17 cellular contexts compared by ENCODE assay signal in the genomic region with DNA sequence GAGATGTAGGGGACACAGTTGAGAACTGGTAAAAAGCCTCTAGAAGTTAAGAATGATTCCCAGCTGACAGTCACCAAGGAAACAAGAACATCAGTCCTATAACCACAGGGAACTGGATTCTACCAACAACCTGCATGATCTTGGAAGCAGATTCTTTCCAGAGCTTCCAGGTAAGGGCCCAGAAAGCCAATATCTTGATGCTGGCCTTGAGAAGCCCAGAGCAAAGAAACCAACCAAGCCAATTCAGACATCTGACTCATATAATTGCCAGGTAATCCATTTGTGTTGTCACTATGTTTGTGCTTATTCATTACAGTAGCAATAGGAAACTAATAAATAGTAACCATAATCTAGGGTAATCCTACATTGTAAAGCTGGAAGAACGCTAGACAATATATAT.
DNase-seq lines count a peak whose midpoint lies in the region; ATAC-seq, FAIRE-seq and TF ChIP-seq lines count a peak whose summit lies in the region.
"Had no signal": no experiment of that assay in that cellular context is flagged by ENCODE, and none has a peak within 500 bp of the region (broad histone marks: within the 10 kb centered on the region; RNA-seq: fewer than 3 reads in every experiment).

No MANE protein-coding gene starts in this region.

- POLR2A ChIA-PET in WTC11 (lab: Charles Lee) (no interaction called here), HepG2 (lab: Yijun Ruan, JAX) (no interaction called here)

- ATAC-seq in natural killer cell (no peak), WTC11 (no peak), HepG2 (peak; percentile 23; the same call in 1 of the 3 replicates), GM21529 (IDR thresholded peaks at IDR 0.05; ENCODE audit: unreplicated experiment) (no peak)
- ATAC-seq in natural killer cell treated with Interleukin-12 subunit alpha and Interleukin-12 subunit beta and Interleukin-15 and Interleukin-18, amount 100 ng/mL, for 72 hours = no peak

- H3K36me3 ChIP-seq in HepG2 (replicated peaks in 1 of 2; ENCODE audit: control insufficient read depth in 1 of 2, insufficient read depth in 2 of 2, low read length in 2 of 2) = peaks cover 22 to 71% of the 10 kb centered on the region in 2 experiments
- H3K36me3 ChIP-seq in subcutaneous abdominal adipose tissue (ENCODE audit: control insufficient read depth in 5 of 5, insufficient read depth in 5 of 5, low read length in 5 of 5) = peaks cover 10 to 22% (median 17%) of the 10 kb centered on the region in 5 donors
- peaks cover 0 to 61% (median 4%) of the 10 kb centered on the region in 3 donors for H3K36me3 ChIP-seq in esophagus squamous epithelium

- H3K27ac Mint-ChIP-seq in natural killer cell (peak overlapping the region; percentile 36 to 61), WTC11 (peak overlapping the region; percentile 16; the same call in 1 of the 2 replicates)
- H3K27ac Mint-ChIP-seq in natural killer cell treated with Interleukin-12 subunit alpha and Interleukin-12 subunit beta and Interleukin-15 and Interleukin-18, amount 100 ng/mL, for 72 hours = peak overlapping the region in 1 of 2 donors; percentile 18

- peaks cover 11% of the 10 kb centered on the region; the same call in 1 of the 2 replicates for H4K20me1 ChIP-seq in HepG2 (ENCODE audit: insufficient read depth, low read length)

- no peak overlapping the region for H3K4me2 ChIP-seq in HepG2 (ENCODE audit: low read depth, low read length)

- CTCF ChIA-PET in WTC11 (lab: Charles Lee) (interaction anchor here (1.6 kb wide), 1 partner anchor 14 kb away, joined by 4 read pairs; no protein-coding TSS in a partner anchor), HepG2 (lab: Yijun Ruan, JAX; ENCODE audit: low intra/inter-chr PET ratio, low total read pairs) (no interaction called here)

- in situ Hi-C loops in HepG2 (cut with HindIII; ENCODE audit: extremely low pct_ligation_motif_present, low pct_unique_long_range_greater_than_20kb) = no loop called here

- no peak for FAIRE-seq in HepG2 (lab: Jason Lieb, UNC)

- no TSS peak for BruUV-seq in HepG2 (replicated peaks; lab: Mats Ljungman, UMichigan)

- DNase-seq in natural killer cell = no peak
- DNase-seq in natural killer cell treated with Interleukin-12 subunit alpha and Interleukin-12 subunit beta and Interleukin-15 and Interleukin-18, amount 100 ng/mL, for 72 hours (ENCODE audit: low spot score) = no peak
- no peak for DNase-seq in WTC11 (ENCODE audit: low spot score)
- DNase-seq in HepG2 (ENCODE audit: low spot score) = no peak
- no peak for DNase-seq in NCI-H146 treated with DMSO at 0.1 percent for 48 hours (lab: John Stamatoyannopoulos, UW; ENCODE audit: unreplicated experiment)
- no peak for DNase-seq in esophagus squamous epithelium (lab: John Stamatoyannopoulos, UW)
- DNase-seq: IMR-90, Karpas-422, NCI-H1105, NCI-H1694 treated with DMSO at 0.1 percent for 48 hours, NCI-H2107, NCI-H345, OCI-M1, RPMI8226 had no signal

- H3K27me3 Mint-ChIP-seq in natural killer cell (ENCODE audit: low read depth in 2 of 2) (no peaks in the 10 kb centered on the region), WTC11 (ENCODE audit: low read depth) (no peaks in the 10 kb centered on the region)
- no peaks in the 10 kb centered on the region for H3K27me3 Mint-ChIP-seq in natural killer cell treated with Interleukin-12 subunit alpha and Interleukin-12 subunit beta and Interleukin-15 and Interleukin-18, amount 100 ng/mL, for 72 hours

- TF ChIP-seq RAD21 in HepG2 (CRISPR knock-in tag; IDR thresholded peaks at IDR 0.05) = no peak

- H3K9me3 Mint-ChIP-seq in natural killer cell (no peaks in the 10 kb centered on the region), WTC11 (no peaks in the 10 kb centered on the region)
- H3K9me3 Mint-ChIP-seq in natural killer cell treated with Interleukin-12 subunit alpha and Interleukin-12 subunit beta and Interleukin-15 and Interleukin-18, amount 100 ng/mL, for 72 hours = no peaks in the 10 kb centered on the region
- H3K9me3 Mint-ChIP-seq: CD14-positive monocyte had no signal

- WGBS in HepG2 (ENCODE audit: low lambda C conversion rate) = 95% methylated on average over 1 of the region's 1 CpG
- WGBS in esophagus squamous epithelium, 2 donors = 57 to 76% methylated on average over 1 of the region's 1 CpG

- H2AFZ ChIP-seq in HepG2 (ENCODE audit: low read length) = no peak overlapping the region

- H3K4me1 ChIP-seq in HepG2 (ENCODE audit: insufficient read depth, low read length) (peaks cover 12% of the 10 kb centered on the region), subcutaneous abdominal adipose tissue (ENCODE audit: control insufficient read depth in 5 of 5, insufficient read depth in 5 of 5, low read length in 5 of 5) (peaks cover 2 to 29% (median 8%) of the 10 kb centered on the region in 5 donors), esophagus squamous epithelium (no peaks in the 10 kb centered on the region)

- no peaks in the 10 kb centered on the region for H3K9me3 ChIP-seq in HepG2 (ENCODE audit: low read length)
- no peaks in the 10 kb centered on the region for H3K9me3 ChIP-seq in subcutaneous abdominal adipose tissue (ENCODE audit: control insufficient read depth in 5 of 5, low read length in 5 of 5)
- H3K9me3 ChIP-seq in esophagus squamous epithelium = no peaks in the 10 kb centered on the region

- H3K36me3 Mint-ChIP-seq in natural killer cell (no peaks in the 10 kb centered on the region), WTC11 (peaks cover 12% of the 10 kb centered on the region)
- H3K36me3 Mint-ChIP-seq in natural killer cell treated with Interleukin-12 subunit alpha and Interleukin-12 subunit beta and Interleukin-15 and Interleukin-18, amount 100 ng/mL, for 72 hours = no peaks in the 10 kb centered on the region

- no peaks in the 10 kb centered on the region for H3K79me2 ChIP-seq in HepG2 (ENCODE audit: insufficient read depth, low read length)

- TF ChIP-seq POLR2A in HepG2 (IDR thresholded peaks at IDR 0.05; ENCODE audit: insufficient read depth in 1 of 2, low read depth in 2 of 2, low read length in 2 of 2) = no peak
- TF ChIP-seq POLR2A in esophagus squamous epithelium (IDR thresholded peaks at IDR 0.05) = no peak

- no peaks in the 10 kb centered on the region; a peak in 1 of 5 replicates for H3K27me3 ChIP-seq in HepG2 (ENCODE audit: control insufficient read depth in 1 of 2, insufficient read depth in 2 of 2, low read length in 2 of 2)
- H3K27me3 ChIP-seq in subcutaneous abdominal adipose tissue (ENCODE audit: control insufficient read depth in 5 of 5, insufficient read depth in 4 of 5, low read length in 5 of 5) = no peaks in the 10 kb centered on the region
- no peaks in the 10 kb centered on the region for H3K27me3 ChIP-seq in esophagus squamous epithelium

- H3K4me1 Mint-ChIP-seq in natural killer cell = peaks cover 10 to 14% of the 10 kb centered on the region in 2 donors
- H3K4me1 Mint-ChIP-seq in natural killer cell treated with Interleukin-12 subunit alpha and Interleukin-12 subunit beta and Interleukin-15 and Interleukin-18, amount 100 ng/mL, for 72 hours (ENCODE audit: low read depth in 2 of 2) = peaks cover 11 to 16% of the 10 kb centered on the region in 2 donors
- H3K4me1 Mint-ChIP-seq in WTC11 = no peaks in the 10 kb centered on the region

- H3K9ac ChIP-seq in HepG2 (ENCODE audit: insufficient read depth, low read depth, low read length) (no peak overlapping the region), subcutaneous abdominal adipose tissue (ENCODE audit: low read length in 5 of 5) (no peak overlapping the region)

- no peak overlapping the region for H3K4me3 ChIP-seq in HepG2 (replicated peaks in 1 of 3; ENCODE audit: insufficient read depth in 1 of 3, low read depth in 2 of 3, low read length in 3 of 3)
- no peak overlapping the region for H3K4me3 ChIP-seq in subcutaneous abdominal adipose tissue (ENCODE audit: low read depth in 1 of 5, low read length in 5 of 5)
- H3K4me3 ChIP-seq in esophagus squamous epithelium = no peak overlapping the region

- no peak for TF ChIP-seq EP300 in HepG2 (IDR thresholded peaks at IDR 0.05; ENCODE audit: low read depth in 2 of 2, low read length in 2 of 2)
- no peak for TF ChIP-seq EP300 in HepG2 (CRISPR knock-in tag; IDR thresholded peaks at IDR 0.05; ENCODE audit: borderline replicate concordance)

- intact Hi-C loops in natural killer cell (cut with micrococcal nuclease) = no loop called here
- intact Hi-C loops in HepG2 (cut with micrococcal nuclease; ENCODE audit: unreplicated experiment) = no loop called here
- intact Hi-C loops in esophagus squamous epithelium (cut with DNase I) = no loop called here

- no peak overlapping the region for H3K4me3 Mint-ChIP-seq in natural killer cell
- H3K4me3 Mint-ChIP-seq in natural killer cell treated with Interleukin-12 subunit alpha and Interleukin-12 subunit beta and Interleukin-15 and Interleukin-18, amount 100 ng/mL, for 72 hours = no peak overlapping the region
- no peak overlapping the region for H3K4me3 Mint-ChIP-seq in WTC11
- H3K4me3 Mint-ChIP-seq: CD14-positive monocyte had no signal

- TF ChIP-seq CTCF in natural killer cell (IDR thresholded peaks at IDR 0.05) (no peak), WTC11 (IDR thresholded peaks at IDR 0.05) (no peak), HepG2 (CRISPR knock-in tag; IDR thresholded peaks at IDR 0.05) (no peak), esophagus squamous epithelium (IDR thresholded peaks at IDR 0.05) (no peak)

- no peak overlapping the region for H3K27ac ChIP-seq in HepG2 (ENCODE audit: extremely low read length, insufficient read depth, low read length)
- H3K27ac ChIP-seq in subcutaneous abdominal adipose tissue (ENCODE audit: low read depth, low read length) = peak overlapping the region; percentile 73
- no peak overlapping the region for H3K27ac ChIP-seq in esophagus squamous epithelium

TF ChIP-seq in WTC11, 78 proteins besides CTCF, POLR2A, EP300 and RAD21 (continues in another document):
- TF ChIP-seq NFATC4 (CRISPR knock-in tag; IDR thresholded peaks at IDR 0.05) = no peak
- no peak for TF ChIP-seq NFYB (CRISPR knock-in tag; conservative IDR thresholded peaks at IDR 0.05; ENCODE audit: low read depth)
- no peak for TF ChIP-seq NFE2L1 (CRISPR knock-in tag; IDR thresholded peaks at IDR 0.05)
- no peak for TF ChIP-seq FOXP1 (CRISPR knock-in tag; IDR thresholded peaks at IDR 0.05; ENCODE audit: borderline replicate concordance)
- TF ChIP-seq GABPB1 (CRISPR knock-in tag; IDR thresholded peaks at IDR 0.05) = no peak

TF ChIP-seq in HepG2, 621 proteins besides CTCF, POLR2A, EP300 and RAD21 (continues in another document):
- no peak for TF ChIP-seq RFX3 (CRISPR knock-in tag; IDR thresholded peaks at IDR 0.05)
- no peak for TF ChIP-seq CBX5 (CRISPR knock-in tag; IDR thresholded peaks at IDR 0.05; ENCODE audit: borderline replicate concordance)
- no peak for TF ChIP-seq TEAD3 (CRISPR knock-in tag; optimal IDR thresholded peaks at IDR 0.05; ENCODE audit: borderline replicate concordance)
- TF ChIP-seq JUN (CRISPR knock-in tag; IDR thresholded peaks at IDR 0.05) = no peak
- no peak for TF ChIP-seq MED13 (CRISPR knock-in tag; IDR thresholded peaks at IDR 0.05)
- no peak for TF ChIP-seq MAZ (IDR thresholded peaks at IDR 0.05; ENCODE audit: borderline replicate concordance, low read depth, low read length)
- TF ChIP-seq MAZ (CRISPR knock-in tag; IDR thresholded peaks at IDR 0.05; ENCODE audit: low read depth) = no peak
